ENCODE assay signal across 12 cellular contexts in genomic region chr9:125549465-125550215, GRCh38.
A peak's percentile ranks its signal among the peaks of the same experiment; 100 is the strongest.
DNase-seq lines count a peak whose midpoint lies in the region; ATAC-seq and TF ChIP-seq lines count a peak whose summit lies in the region.
"Had no signal": no experiment of that assay in that cellular context is flagged by ENCODE, and none has a peak within 500 bp of the region (broad histone marks: within the 10 kb centered on the region; RNA-seq: fewer than 3 reads in every experiment).

No MANE protein-coding gene starts in this region.

- H3K27me3 ChIP-seq in adrenal gland (no peaks in the 10 kb centered on the region), prostate gland (replicated peaks; ENCODE audit: insufficient read depth) (no peaks in the 10 kb centered on the region)

- H3K4me1 ChIP-seq in adrenal gland (replicated peaks in 1 of 2) (peaks cover 47 to 57% of the 10 kb centered on the region in 2 donors), prostate gland (replicated peaks) (peaks cover 18% of the 10 kb centered on the region)

- POLR2A ChIA-PET in GM10248 (lab: Yijun Ruan, JAX): no interaction called here

- H3K4me1 Mint-ChIP-seq in CD14-positive monocyte: no peaks in the 10 kb centered on the region

- H3K27me3 Mint-ChIP-seq in CD14-positive monocyte (ENCODE audit: low read depth in 3 of 3): peaks cover 0 to 2% (median 2%) of the 10 kb centered on the region in 3 donors

- H3K36me3 Mint-ChIP-seq in CD14-positive monocyte: peaks cover 24 to 35% of the 10 kb centered on the region in 2 donors

- no peak for ATAC-seq in HG03025 (IDR thresholded peaks at IDR 0.05; ENCODE audit: low FRiP score, unreplicated experiment)
- ATAC-seq: HCT116 had no signal

- 33 to 51% (median 44%) methylated on average over 12 of the region's 12 CpGs for WGBS in adrenal gland, 4 donors
- 9% methylated on average over 12 of the region's 12 CpGs for WGBS in prostate gland

- intact Hi-C loops in adrenal gland (cut with DNase I): no loop called here
- intact Hi-C loops in cardiac septum (cut with DNase I): loop anchor here (5.0 to 10.0 kb wide), 3 partner anchors 37 to 675 kb away; no protein-coding TSS in a partner anchor
- intact Hi-C loops in prostate gland (cut with DNase I): loop anchor here (2.0 to 10.0 kb wide), 3 partner anchors 65 to 845 kb away; no protein-coding TSS in a partner anchor
- intact Hi-C loops in CD14-positive monocyte (cut with micrococcal nuclease): loop anchor here in 1 of 2 donors (10.0 kb wide), 2 partner anchors 195 to 685 kb away; partner anchors contain the start of gene PBX3

- peak overlapping the region; percentile 58 to 81 (median 69) for H3K27ac ChIP-seq in adrenal gland
- peak overlapping the region; percentile 2 to 25 for H3K27ac ChIP-seq in prostate gland
- H3K27ac ChIP-seq: epithelial cell of prostate had no signal

- no peaks in the 10 kb centered on the region for H3K36me3 ChIP-seq in adrenal gland (replicated peaks in 1 of 2)
- no peaks in the 10 kb centered on the region for H3K36me3 ChIP-seq in prostate gland

- H3K4me3 ChIP-seq in adrenal gland (no peak overlapping the region), prostate gland (no peak overlapping the region)

- no peak overlapping the region for H3K27ac Mint-ChIP-seq in CD14-positive monocyte

- H3K4me3 Mint-ChIP-seq in CD14-positive monocyte: no peak overlapping the region

- TF ChIP-seq POLR2A in adrenal gland (IDR thresholded peaks at IDR 0.05) (peak in 1 of 2 donors; percentile 45), prostate gland (IDR thresholded peaks at IDR 0.05) (no peak)

- CTCF ChIA-PET in GM10248 (lab: Yijun Ruan, JAX): interaction anchor here (1.1 to 2.5 kb wide), 6 partner anchors 8 to 26 kb away, joined by 3 to 14 read pairs (median 6); no protein-coding TSS in a partner anchor

- TF ChIP-seq CTCF in adrenal gland (IDR thresholded peaks at IDR 0.05) (peak in 2 of 6 experiments; percentile 4 to 23), prostate gland (IDR thresholded peaks at IDR 0.05) (no peak), GM10248 (IDR thresholded peaks at IDR 0.05; ENCODE audit: control extremely low read depth, extremely low read depth, low read depth, missing control alignments) (no peak), CD14-positive monocyte (IDR thresholded peaks at IDR 0.05) (no peak)

- H3K9me3 Mint-ChIP-seq in CD14-positive monocyte: peaks cover 0 to 2% (median 0%) of the 10 kb centered on the region in 7 donors

- DNase-seq in D341Med (ENCODE audit: low spot score) (peak; percentile 41), adrenal gland (peak; percentile 70 to 90 (median 85)), cardiac septum (ENCODE audit: low spot score) (peak; percentile 77), prostate gland (ENCODE audit: low spot score) (peak; percentile 80), GM10248 (ENCODE audit: extremely low spot score) (no peak), CD14-positive monocyte (ENCODE audit: low spot score) (no peak), HK-2 (ENCODE audit: unreplicated experiment) (no peak)
- DNase-seq: activated gamma-delta T cell, COR-L47 had no signal

- H3K9me3 ChIP-seq in adrenal gland (replicated peaks in 1 of 3) (no peaks in the 10 kb centered on the region), prostate gland (no peaks in the 10 kb centered on the region)

Comparison
In these comparisons a context has a peak if more than half of its experiments do, and no peak if none do; other contexts are left out.
1. DNase-seq: peak in D341Med (single experiment), adrenal gland (7 of 7), cardiac septum (single experiment) and prostate gland (single experiment); none in GM10248 (single experiment), CD14-positive monocyte (single experiment) and HK-2 (single experiment).
2. intact Hi-C loops: an anchor here in cardiac septum (5.0 to 10.0 kb wide) and prostate gland (2.0 to 10.0 kb wide); none called in adrenal gland.